ENCODE assay signal across 10 cellular contexts in genomic region chr4:107519057-107519456, GRCh38.
DNase-seq lines count a peak whose midpoint lies in the region; ATAC-seq and TF ChIP-seq lines count a peak whose summit lies in the region.
"Had no signal": no experiment of that assay in that cellular context is flagged by ENCODE, and none has a peak within 500 bp of the region (broad histone marks: within the 10 kb centered on the region; RNA-seq: fewer than 3 reads in every experiment).

No MANE protein-coding gene starts in this region.

- no peaks in the 10 kb centered on the region for H3K27me3 Mint-ChIP-seq in chondrocyte (ENCODE audit: low read depth)

- peaks cover 5% of the 10 kb centered on the region for H3K9me3 Mint-ChIP-seq in chondrocyte (ENCODE audit: low read depth)

- no peaks in the 10 kb centered on the region for H3K27me3 ChIP-seq in MG63
- H3K27me3 ChIP-seq: tibial nerve had no signal

- no peaks in the 10 kb centered on the region for H3K9me3 ChIP-seq in MG63

- peak; percentile 90 for TF ChIP-seq CTCF in chondrocyte (IDR thresholded peaks at IDR 0.05)

- no peak overlapping the region for H3K4me3 ChIP-seq in MG63
- H3K4me3 ChIP-seq: tibial nerve had no signal

- no peaks in the 10 kb centered on the region for H3K36me3 Mint-ChIP-seq in chondrocyte (ENCODE audit: low read depth)

- intact Hi-C loops in Right ventricle myocardium superior (cut with DNase I), result no loop called here

- DNase-seq in EL (peak; percentile 26), MG63 (peak; percentile 0), chondrocyte (ENCODE audit: low spot score) (no peak), non-pigmented ciliary epithelial cell (ENCODE audit: low read depth) (peak; percentile 3), NCI-H1048 (lab: John Stamatoyannopoulos, UW) (no peak), Right ventricle myocardium superior (no peak), GM19240 (ENCODE audit: insufficient read length, low spot score) (no peak)
- DNase-seq in effector CD8-positive, alpha-beta T cell (lab: John Stamatoyannopoulos, UW), result no peak
- DNase-seq: activated T-cell treated with anti-CD3 and anti-CD28 coated beads, Interleukin-2, amount 50 U/mL, for 1 hour had no signal

- H3K4me3 Mint-ChIP-seq in chondrocyte (ENCODE audit: unreplicated experiment), result no peak overlapping the region

- H3K27ac Mint-ChIP-seq in chondrocyte (ENCODE audit: unreplicated experiment), result no peak overlapping the region

- H3K4me1 Mint-ChIP-seq in chondrocyte (ENCODE audit: low read depth), result peaks cover 14% of the 10 kb centered on the region

- ATAC-seq in Right ventricle myocardium superior (ENCODE audit: poor library complexity), result no peak

- no peaks in the 10 kb centered on the region for H3K36me3 ChIP-seq in MG63
- H3K36me3 ChIP-seq: tibial nerve had no signal

Comparison
In these comparisons a context has a peak if more than half of its experiments do, and no peak if none do; other contexts are left out.
1. DNase-seq: peak in EL (single experiment), MG63 (single experiment) and non-pigmented ciliary epithelial cell (single experiment); none in chondrocyte (single experiment), NCI-H1048 (single experiment), effector CD8-positive, alpha-beta T cell (single experiment), Right ventricle myocardium superior (single experiment) and GM19240 (single experiment).